In genomic region chr4:182642831-182643230, GRCh38 we compare ENCODE assay signal across 10 cellular contexts.
DNase-seq lines count a peak whose midpoint lies in the region; ATAC-seq and TF ChIP-seq lines count a peak whose summit lies in the region.
"Had no signal": no experiment of that assay in that cellular context is flagged by ENCODE, and none has a peak within 500 bp of the region (broad histone marks: within the 10 kb centered on the region; RNA-seq: fewer than 3 reads in every experiment).

No MANE protein-coding gene starts in this region.

- H3K27ac ChIP-seq in HEK293 (ENCODE audit: extremely low read depth, low read depth, low read length) (no peak overlapping the region), esophagus squamous epithelium (no peak overlapping the region)

- H3K36me3 ChIP-seq in HEK293 (ENCODE audit: control insufficient read depth in 2 of 2, insufficient read depth in 1 of 2, low read length in 2 of 2) (no peaks in the 10 kb centered on the region), esophagus squamous epithelium (no peaks in the 10 kb centered on the region)

- POLR2A ChIA-PET in HEK293 (lab: Yijun Ruan, JAX) = no interaction called here
- POLR2A ChIA-PET in activated CD8-positive, alpha-beta T cell treated with anti-CD3 and anti-CD28 coated beads, Interleukin-2, amount 10 ng/mL, durations not matched to agents 7 days and 5 days (lab: Charles Lee) = no interaction called here

- H3K4me1 ChIP-seq in HEK293 (ENCODE audit: control insufficient read depth, insufficient read depth, low read length) (no peaks in the 10 kb centered on the region), esophagus squamous epithelium (no peaks in the 10 kb centered on the region)

- H3K36me3 Mint-ChIP-seq in glutamatergic neuron (ENCODE audit: unreplicated experiment) = peaks cover 14% of the 10 kb centered on the region
- H3K36me3 Mint-ChIP-seq in activated T-helper 1 cell treated with anti-CD3 and anti-CD28 coated beads, Interleukin-12 subunit alpha, Interleukin-12 subunit beta, Interleukin-2, Interleukin-4 antibody, amounts not matched to agents 30 ng/mL and 10 ng/mL and 1 ng/mL, durations not matched to agents 14 hours and 24 hours and 36 hours (ENCODE audit: low read depth) = no peaks in the 10 kb centered on the region
- no peaks in the 10 kb centered on the region for H3K36me3 Mint-ChIP-seq in activated CD8-positive, alpha-beta T cell treated with anti-CD3 and anti-CD28 coated beads, Interleukin-2, amount 10 ng/mL, durations not matched to agents 7 days and 5 days (ENCODE audit: low read depth)

- 51 to 55% methylated on average over 2 of the region's 2 CpGs for WGBS in esophagus squamous epithelium, 2 donors

- H3K4me1 Mint-ChIP-seq in glutamatergic neuron (ENCODE audit: low read depth, unreplicated experiment) = peaks cover 7% of the 10 kb centered on the region
- H3K4me1 Mint-ChIP-seq in activated T-helper 1 cell treated with anti-CD3 and anti-CD28 coated beads, Interleukin-12 subunit alpha, Interleukin-12 subunit beta, Interleukin-2, Interleukin-4 antibody, amounts not matched to agents 30 ng/mL and 10 ng/mL and 1 ng/mL, durations not matched to agents 14 hours and 24 hours and 36 hours (ENCODE audit: low read depth) = no peaks in the 10 kb centered on the region
- no peaks in the 10 kb centered on the region for H3K4me1 Mint-ChIP-seq in activated CD8-positive, alpha-beta T cell treated with anti-CD3 and anti-CD28 coated beads, Interleukin-2, amount 10 ng/mL, durations not matched to agents 7 days and 5 days (ENCODE audit: low read depth)

- no peaks in the 10 kb centered on the region for H3K9me3 ChIP-seq in HEK293 (ENCODE audit: control insufficient read depth, insufficient read depth, low read depth, low read length)
- peaks cover 0 to 10% (median 9%) of the 10 kb centered on the region in 3 donors for H3K9me3 ChIP-seq in esophagus squamous epithelium

- no peak overlapping the region for H3K27ac Mint-ChIP-seq in glutamatergic neuron (ENCODE audit: unreplicated experiment)
- no peak overlapping the region for H3K27ac Mint-ChIP-seq in activated T-helper 1 cell treated with anti-CD3 and anti-CD28 coated beads, Interleukin-12 subunit alpha, Interleukin-12 subunit beta, Interleukin-2, Interleukin-4 antibody, amounts not matched to agents 30 ng/mL and 10 ng/mL and 1 ng/mL, durations not matched to agents 14 hours and 24 hours and 36 hours
- no peak overlapping the region for H3K27ac Mint-ChIP-seq in activated CD8-positive, alpha-beta T cell treated with anti-CD3 and anti-CD28 coated beads, Interleukin-2, amount 10 ng/mL, durations not matched to agents 7 days and 5 days

- ATAC-seq in activated CD8-positive, alpha-beta T cell treated with anti-CD3 and anti-CD28 coated beads, Interleukin-2, amount 10 ng/mL, durations not matched to agents 7 days and 5 days = no peak
- no peak for ATAC-seq in GM21423 (IDR thresholded peaks at IDR 0.05; ENCODE audit: unreplicated experiment)

- H3K27me3 Mint-ChIP-seq in glutamatergic neuron (ENCODE audit: unreplicated experiment) = no peaks in the 10 kb centered on the region
- peaks cover under 1% of the 10 kb centered on the region for H3K27me3 Mint-ChIP-seq in activated T-helper 1 cell treated with anti-CD3 and anti-CD28 coated beads, Interleukin-12 subunit alpha, Interleukin-12 subunit beta, Interleukin-2, Interleukin-4 antibody, amounts not matched to agents 30 ng/mL and 10 ng/mL and 1 ng/mL, durations not matched to agents 14 hours and 24 hours and 36 hours (ENCODE audit: insufficient read depth)
- no peaks in the 10 kb centered on the region for H3K27me3 Mint-ChIP-seq in activated CD8-positive, alpha-beta T cell treated with anti-CD3 and anti-CD28 coated beads, Interleukin-2, amount 10 ng/mL, durations not matched to agents 7 days and 5 days (ENCODE audit: low read depth)
- H3K27me3 Mint-ChIP-seq: brain had no signal

- intact Hi-C loops in activated T-helper 1 cell treated with anti-CD3 and anti-CD28 coated beads, Interleukin-12 subunit alpha, Interleukin-12 subunit beta, Interleukin-2, Interleukin-4 antibody, amounts not matched to agents 30 ng/mL and 10 ng/mL and 1 ng/mL, durations not matched to agents 14 hours and 24 hours and 36 hours (cut with micrococcal nuclease) = no loop called here
- intact Hi-C loops in esophagus squamous epithelium (cut with DNase I) = no loop called here

- no peaks in the 10 kb centered on the region for H3K27me3 ChIP-seq in esophagus squamous epithelium

- H3K4me3 ChIP-seq in HEK293 (ENCODE audit: low read depth, low read length) (no peak overlapping the region), esophagus squamous epithelium (no peak overlapping the region)

- DNase-seq in EH (ENCODE audit: low read depth) (peak; percentile 37), NCI-H345 (lab: John Stamatoyannopoulos, UW) (peak; percentile 40), glutamatergic neuron (no peak), esophagus squamous epithelium (lab: John Stamatoyannopoulos, UW) (no peak)
- DNase-seq in activated T-helper 1 cell treated with anti-CD3 and anti-CD28 coated beads, Interleukin-12 subunit alpha, Interleukin-12 subunit beta, Interleukin-2, Interleukin-4 antibody, amounts not matched to agents 30 ng/mL and 10 ng/mL and 1 ng/mL, durations not matched to agents 14 hours and 24 hours and 36 hours (ENCODE audit: low spot score) = no peak
- no peak for DNase-seq in activated CD8-positive, alpha-beta T cell treated with anti-CD3 and anti-CD28 coated beads, Interleukin-2, amount 10 ng/mL, durations not matched to agents 7 days and 5 days
- DNase-seq: activated CD4-positive, CD25-positive, alpha-beta regulatory T cell had no signal

- CTCF ChIA-PET in HEK293 (lab: Yijun Ruan, JAX) = no interaction called here
- CTCF ChIA-PET in activated CD8-positive, alpha-beta T cell treated with anti-CD3 and anti-CD28 coated beads, Interleukin-2, amount 10 ng/mL, durations not matched to agents 7 days and 5 days (lab: Charles Lee) = no interaction called here

- no peak overlapping the region for H3K4me3 Mint-ChIP-seq in glutamatergic neuron (ENCODE audit: unreplicated experiment)
- no peak overlapping the region for H3K4me3 Mint-ChIP-seq in activated T-helper 1 cell treated with anti-CD3 and anti-CD28 coated beads, Interleukin-12 subunit alpha, Interleukin-12 subunit beta, Interleukin-2, Interleukin-4 antibody, amounts not matched to agents 30 ng/mL and 10 ng/mL and 1 ng/mL, durations not matched to agents 14 hours and 24 hours and 36 hours
- no peak overlapping the region for H3K4me3 Mint-ChIP-seq in activated CD8-positive, alpha-beta T cell treated with anti-CD3 and anti-CD28 coated beads, Interleukin-2, amount 10 ng/mL, durations not matched to agents 7 days and 5 days

- TF ChIP-seq POLR2A in esophagus squamous epithelium (IDR thresholded peaks at IDR 0.05) = no peak

- no peak for TF ChIP-seq CTCF in HEK293 (tag by site-specific recombination; IDR thresholded peaks at IDR 0.05)
- TF ChIP-seq CTCF in glutamatergic neuron (IDR thresholded peaks at IDR 0.05; ENCODE audit: partially characterized antibody, unreplicated experiment) = peak; percentile 23
- TF ChIP-seq CTCF in esophagus squamous epithelium (IDR thresholded peaks at IDR 0.05) = no peak

- no peaks in the 10 kb centered on the region for H3K9me3 Mint-ChIP-seq in glutamatergic neuron (ENCODE audit: unreplicated experiment)
- H3K9me3 Mint-ChIP-seq in activated T-helper 1 cell treated with anti-CD3 and anti-CD28 coated beads, Interleukin-12 subunit alpha, Interleukin-12 subunit beta, Interleukin-2, Interleukin-4 antibody, amounts not matched to agents 30 ng/mL and 10 ng/mL and 1 ng/mL, durations not matched to agents 14 hours and 24 hours and 36 hours = peaks cover 6% of the 10 kb centered on the region
- no peaks in the 10 kb centered on the region for H3K9me3 Mint-ChIP-seq in activated CD8-positive, alpha-beta T cell treated with anti-CD3 and anti-CD28 coated beads, Interleukin-2, amount 10 ng/mL, durations not matched to agents 7 days and 5 days (ENCODE audit: insufficient read depth)

TF ChIP-seq in HEK293, 187 proteins besides CTCF, POLR2A, EP300 and RAD21 (continues in another document):
- TF ChIP-seq, protein P1, sequence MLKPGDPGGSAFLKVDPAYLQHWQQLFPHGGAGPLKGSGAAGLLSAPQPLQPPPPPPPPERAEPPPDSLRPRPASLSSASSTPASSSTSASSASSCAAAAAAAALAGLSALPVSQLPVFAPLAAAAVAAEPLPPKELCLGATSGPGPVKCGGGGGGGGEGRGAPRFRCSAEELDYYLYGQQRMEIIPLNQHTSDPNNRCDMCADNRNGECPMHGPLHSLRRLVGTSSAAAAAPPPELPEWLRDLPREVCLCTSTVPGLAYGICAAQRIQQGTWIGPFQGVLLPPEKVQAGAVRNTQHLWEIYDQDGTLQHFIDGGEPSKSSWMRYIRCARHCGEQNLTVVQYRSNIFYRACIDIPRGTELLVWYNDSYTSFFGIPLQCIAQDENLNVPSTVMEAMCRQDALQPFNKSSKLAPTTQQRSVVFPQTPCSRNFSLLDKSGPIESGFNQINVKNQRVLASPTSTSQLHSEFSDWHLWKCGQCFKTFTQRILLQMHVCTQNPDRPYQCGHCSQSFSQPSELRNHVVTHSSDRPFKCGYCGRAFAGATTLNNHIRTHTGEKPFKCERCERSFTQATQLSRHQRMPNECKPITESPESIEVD (tag by site-specific recombination; IDR thresholded peaks at IDR 0.05) = peak; percentile 56; the same call in 1 of the 2 replicates
- TF ChIP-seq, protein P2, sequence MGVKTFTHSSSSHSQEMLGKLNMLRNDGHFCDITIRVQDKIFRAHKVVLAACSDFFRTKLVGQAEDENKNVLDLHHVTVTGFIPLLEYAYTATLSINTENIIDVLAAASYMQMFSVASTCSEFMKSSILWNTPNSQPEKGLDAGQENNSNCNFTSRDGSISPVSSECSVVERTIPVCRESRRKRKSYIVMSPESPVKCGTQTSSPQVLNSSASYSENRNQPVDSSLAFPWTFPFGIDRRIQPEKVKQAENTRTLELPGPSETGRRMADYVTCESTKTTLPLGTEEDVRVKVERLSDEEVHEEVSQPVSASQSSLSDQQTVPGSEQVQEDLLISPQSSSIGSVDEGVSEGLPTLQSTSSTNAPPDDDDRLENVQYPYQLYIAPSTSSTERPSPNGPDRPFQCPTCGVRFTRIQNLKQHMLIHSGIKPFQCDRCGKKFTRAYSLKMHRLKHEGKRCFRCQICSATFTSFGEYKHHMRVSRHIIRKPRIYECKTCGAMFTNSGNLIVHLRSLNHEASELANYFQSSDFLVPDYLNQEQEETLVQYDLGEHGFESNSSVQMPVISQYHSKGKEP (tag by site-specific recombination; IDR thresholded peaks at IDR 0.05) = 0 out of 2 replicates have a peak, but pooled peaks have one; percentile 40
- TF ChIP-seq, protein P3, sequence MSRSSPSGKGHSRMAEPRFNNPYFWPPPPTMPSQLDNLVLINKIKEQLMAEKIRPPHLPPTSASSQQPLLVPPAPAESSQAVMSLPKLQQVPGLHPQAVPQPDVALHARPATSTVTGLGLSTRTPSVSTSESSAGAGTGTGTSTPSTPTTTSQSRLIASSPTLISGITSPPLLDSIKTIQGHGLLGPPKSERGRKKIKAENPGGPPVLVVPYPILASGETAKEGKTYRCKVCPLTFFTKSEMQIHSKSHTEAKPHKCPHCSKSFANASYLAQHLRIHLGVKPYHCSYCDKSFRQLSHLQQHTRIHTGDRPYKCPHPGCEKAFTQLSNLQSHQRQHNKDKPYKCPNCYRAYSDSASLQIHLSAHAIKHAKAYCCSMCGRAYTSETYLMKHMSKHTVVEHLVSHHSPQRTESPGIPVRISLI (tag by site-specific recombination; IDR thresholded peaks at IDR 0.05) = no peak
- no peak for TF ChIP-seq ZNF133 (tag by site-specific recombination; IDR thresholded peaks at IDR 0.05)

Comparison
In these comparisons a context has a peak if more than half of its experiments do, and no peak if none do; other contexts are left out.
1. DNase-seq: peak in EH (single experiment) and NCI-H345 (single experiment); none in glutamatergic neuron (single experiment), activated T-helper 1 cell treated with anti-CD3 and anti-CD28 coated beads, Interleukin-12 subunit alpha, Interleukin-12 subunit beta, Interleukin-2, Interleukin-4 antibody, amounts not matched to agents 30 ng/mL and 10 ng/mL and 1 ng/mL, durations not matched to agents 14 hours and 24 hours and 36 hours (single experiment), activated CD8-positive, alpha-beta T cell treated with anti-CD3 and anti-CD28 coated beads, Interleukin-2, amount 10 ng/mL, durations not matched to agents 7 days and 5 days (single experiment) and esophagus squamous epithelium (single experiment).